In the genomic region with DNA sequence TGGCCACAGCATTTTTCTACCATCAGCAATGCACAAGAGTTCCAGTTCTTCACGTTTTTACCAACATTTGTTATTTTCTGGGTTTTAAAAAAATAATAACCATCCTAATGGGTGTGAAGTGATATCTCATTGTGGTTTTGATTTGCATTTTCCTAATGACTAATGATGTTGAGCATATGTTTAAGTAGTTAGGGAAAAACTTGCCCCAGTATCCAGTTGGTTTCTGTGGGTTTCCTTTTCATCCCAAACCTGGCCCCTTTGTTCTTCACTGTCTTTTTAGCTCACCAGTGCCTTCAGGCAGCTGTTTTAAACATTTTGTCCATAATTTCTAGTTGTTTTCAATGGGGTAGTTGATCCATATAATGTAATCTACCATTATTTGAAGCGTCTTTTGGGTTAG, we compare ENCODE assay signal across 35 cellular contexts. TPM values are rescaled to one million over a fixed set of nuclear protein-coding genes. Genes with fewer than 3 reads are reported as not detected.
DNase-seq lines count a peak whose midpoint lies in the region; ATAC-seq and TF ChIP-seq lines count a peak whose summit lies in the region.
"Had no signal": no experiment of that assay in that cellular context is flagged by ENCODE, and none has a peak within 500 bp of the region (broad histone marks: within the 10 kb centered on the region; RNA-seq: fewer than 3 reads in every experiment).

No MANE protein-coding gene starts in this region.

- H3K4me1 ChIP-seq in foreskin keratinocyte, result peaks cover 21% of the 10 kb centered on the region
- H3K4me1 ChIP-seq: suprapubic skin, upper lobe of right lung had no signal

- H3K36me3 Mint-ChIP-seq in activated T-cell treated with anti-CD3 and anti-CD28 coated beads, Interleukin-2, amount 50 U/mL, for 4 hours (ENCODE audit: insufficient read depth), result no peaks in the 10 kb centered on the region
- H3K36me3 Mint-ChIP-seq: activated CD4-positive, alpha-beta memory T cell treated with anti-CD3 and anti-CD28 coated beads for 36 hours had no signal

- H3K27me3 ChIP-seq in foreskin keratinocyte, result no peaks in the 10 kb centered on the region
- H3K27me3 ChIP-seq: heart left ventricle, ovary, suprapubic skin, upper lobe of right lung had no signal

- peak overlapping the region; percentile 9 for H3K4me3 Mint-ChIP-seq in activated T-cell treated with anti-CD3 and anti-CD28 coated beads, Interleukin-2, amount 50 U/mL, for 4 hours
- H3K4me3 Mint-ChIP-seq: activated CD4-positive, alpha-beta memory T cell treated with anti-CD3 and anti-CD28 coated beads for 36 hours had no signal

- no peaks in the 10 kb centered on the region for H3K27me3 Mint-ChIP-seq in activated T-cell treated with anti-CD3 and anti-CD28 coated beads, Interleukin-2, amount 50 U/mL, for 4 hours (ENCODE audit: low read depth)

- H3K27ac ChIP-seq in foreskin keratinocyte, result peak overlapping the region; percentile 43
- H3K27ac ChIP-seq: heart left ventricle, ovary, suprapubic skin, upper lobe of right lung, VCaP had no signal

- ATAC-seq in activated T-cell treated with anti-CD3 and anti-CD28 coated beads, Interleukin-2, amount 50 U/mL, for 4 hours, result peak; percentile 77 to 87
- ATAC-seq in GM18511 (IDR thresholded peaks at IDR 0.05; ENCODE audit: unreplicated experiment) (peak; percentile 69), foreskin keratinocyte (peak; percentile 9), GM21515 (IDR thresholded peaks at IDR 0.05; ENCODE audit: unreplicated experiment) (no peak)
- ATAC-seq: heart left ventricle, K562, Panc1, upper lobe of right lung had no signal

- DNase-seq in activated T-cell treated with anti-CD3 and anti-CD28 coated beads, Interleukin-2, amount 50 U/mL, for 4 hours, result no peak
- DNase-seq in activated T-cell treated with anti-CD3 and anti-CD28 coated beads for 4 hours, result no peak
- DNase-seq in LHCN-M2 (ENCODE audit: low read depth), result peak; percentile 65
- DNase-seq in foreskin keratinocyte, result no peak
- DNase-seq in NCI-H748 treated with DMSO at 0.1 percent for 48 hours (lab: John Stamatoyannopoulos, UW), result no peak
- DNase-seq in G401 (ENCODE audit: low spot score), result no peak
- DNase-seq: activated CD4-positive, alpha-beta memory T cell treated with anti-CD3 and anti-CD28 coated beads for 36 hours; activated CD8-positive, alpha-beta memory T cell treated with anti-CD3 and anti-CD28 coated beads, Interleukin-2, amount 50 U/mL, for 4 hours; activated gamma-delta T cell; effector CD8-positive, alpha-beta T cell; H7; heart left ventricle; NCI-H146; NK-92 treated with Interleukin-12 subunit alpha and Interleukin-12 subunit beta, amount 100 ng/mL, for 24 hours; ovary; SHP77 treated with DMSO at 0.1 percent for 48 hours; stimulated activated CD4-positive, alpha-beta T cell treated with anti-CD3 and anti-CD28 coated beads, Interleukin-2, amount 100 ng/mL, for 48 hours; T-helper 9 cell; upper lobe of right lung had no signal

- no peak for TF ChIP-seq CTCF in foreskin keratinocyte (conservative IDR thresholded peaks at IDR 0.05)

- peaks cover 13% of the 10 kb centered on the region for H3K4me1 Mint-ChIP-seq in activated T-cell treated with anti-CD3 and anti-CD28 coated beads, Interleukin-2, amount 50 U/mL, for 4 hours (ENCODE audit: low read depth)

- no peaks in the 10 kb centered on the region for H3K9me3 Mint-ChIP-seq in activated T-cell treated with anti-CD3 and anti-CD28 coated beads, Interleukin-2, amount 50 U/mL, for 4 hours
- H3K9me3 Mint-ChIP-seq: activated CD4-positive, alpha-beta memory T cell treated with anti-CD3 and anti-CD28 coated beads for 36 hours had no signal

- in situ Hi-C loops in G401 (cut with HindIII; ENCODE audit: low sequenced_read_pairs), result no loop called here

RNA-seq across cellular contexts. Expression of a gene that starts 14.7 kb away (rescaled TPM):
- 10 to 100 TPM; 39.0 to 49.4 (median 44.9) TPM for total RNA-seq in activated T-cell treated with anti-CD3 and anti-CD28 coated beads, Interleukin-2, amount 50 U/mL, for 4 hours
- total RNA-seq in LHCN-M2 (2014; rRNA removed) (28.3 and 30.1 TPM in 2 replicates), foreskin keratinocyte (43.7 TPM in 2 replicates)
- polyA plus RNA-seq in LHCN-M2 (2012), result 26.1 TPM
- 56.1 and 59.0 TPM in 2 replicates for polyA plus RNA-seq in foreskin keratinocyte
- total RNA-seq in G401 (2014; rRNA removed; shearing (Covaris generic)), result 33.1 and 54.6 TPM in 2 replicates

RNA-seq across cellular contexts. Expression of a gene that starts 36.2 kb away (rescaled TPM):
- 1 to 10 TPM in 1 of 3 donors, under 1 TPM in 2; 0.66 to 1.1 (median 0.73) TPM for total RNA-seq in activated T-cell treated with anti-CD3 and anti-CD28 coated beads, Interleukin-2, amount 50 U/mL, for 4 hours
- 0.19 and 0.23 TPM in 2 replicates for total RNA-seq in LHCN-M2 (2014; rRNA removed)
- 0.13 TPM for polyA plus RNA-seq in LHCN-M2 (2012)
- total RNA-seq in foreskin keratinocyte, result 0.17 and 0.18 TPM in 2 replicates
- polyA plus RNA-seq in foreskin keratinocyte, result 0.04 and 0.24 TPM in 2 replicates
- 1.1 TPM in 1 of 2 replicates, not detected in the other for total RNA-seq in G401 (2014; rRNA removed; shearing (Covaris generic))

RNA-seq across cellular contexts. Expression of a gene that starts 44.4 kb away (rescaled TPM):
- under 1 TPM in 1 of 3 donors, not detected in 2; 0.40 TPM for total RNA-seq in activated T-cell treated with anti-CD3 and anti-CD28 coated beads, Interleukin-2, amount 50 U/mL, for 4 hours
- total RNA-seq in LHCN-M2 (2014; rRNA removed) (not detected in 2 replicates), foreskin keratinocyte (not detected in 2 replicates)
- not detected for polyA plus RNA-seq in LHCN-M2 (2012)
- not detected in 2 replicates for polyA plus RNA-seq in foreskin keratinocyte
- not detected in 2 replicates for total RNA-seq in G401 (2014; rRNA removed; shearing (Covaris generic))
- total RNA-seq: fibroblast of villous mesenchyme, HT-29, mucosa of gallbladder, smooth muscle cell, upper lobe of right lung had no signal
- polyA plus RNA-seq: BJ, smooth muscle cell had no signal

RNA-seq across cellular contexts. Expression of a gene that starts 47.7 kb away (rescaled TPM):
- total RNA-seq in activated T-cell treated with anti-CD3 and anti-CD28 coated beads, Interleukin-2, amount 50 U/mL, for 4 hours, result not detected
- total RNA-seq in LHCN-M2 (2014; rRNA removed) (0.23 and 1.2 TPM in 2 replicates), foreskin keratinocyte (52.6 and 58.4 TPM in 2 replicates)
- 0.39 TPM for polyA plus RNA-seq in LHCN-M2 (2012)
- polyA plus RNA-seq in foreskin keratinocyte, result 67.7 and 79.2 TPM in 2 replicates
- not detected in 2 replicates for total RNA-seq in G401 (2014; rRNA removed; shearing (Covaris generic))
- total RNA-seq: activated CD4-positive, alpha-beta memory T cell treated with anti-CD3 and anti-CD28 coated beads for 36 hours; H7 had no signal
- polyA plus RNA-seq: neural cell had no signal

RNA-seq across cellular contexts. Expression of a gene that starts 49.1 kb away (rescaled TPM):
- not detected for total RNA-seq in activated T-cell treated with anti-CD3 and anti-CD28 coated beads, Interleukin-2, amount 50 U/mL, for 4 hours
- total RNA-seq in LHCN-M2 (2014; rRNA removed) (not detected in 2 replicates), foreskin keratinocyte (not detected in 2 replicates)
- polyA plus RNA-seq in LHCN-M2 (2012), result not detected
- not detected in 2 replicates for polyA plus RNA-seq in foreskin keratinocyte
- not detected in 2 replicates for total RNA-seq in G401 (2014; rRNA removed; shearing (Covaris generic))
- total RNA-seq: activated CD4-positive, alpha-beta memory T cell treated with anti-CD3 and anti-CD28 coated beads for 36 hours; bronchial epithelial cell; fibroblast of villous mesenchyme; H7; heart left ventricle; HT-29; K562; lung; mucosa of gallbladder; NCI-H460; ovary; smooth muscle cell; suprapubic skin; upper lobe of right lung had no signal
- polyA plus RNA-seq: BJ, esophagus, heart left ventricle, K562, lung, neural cell, ovary, smooth muscle cell had no signal
